Comparison of ENCODE assay signal across 1 cellular context in the genomic region with DNA sequence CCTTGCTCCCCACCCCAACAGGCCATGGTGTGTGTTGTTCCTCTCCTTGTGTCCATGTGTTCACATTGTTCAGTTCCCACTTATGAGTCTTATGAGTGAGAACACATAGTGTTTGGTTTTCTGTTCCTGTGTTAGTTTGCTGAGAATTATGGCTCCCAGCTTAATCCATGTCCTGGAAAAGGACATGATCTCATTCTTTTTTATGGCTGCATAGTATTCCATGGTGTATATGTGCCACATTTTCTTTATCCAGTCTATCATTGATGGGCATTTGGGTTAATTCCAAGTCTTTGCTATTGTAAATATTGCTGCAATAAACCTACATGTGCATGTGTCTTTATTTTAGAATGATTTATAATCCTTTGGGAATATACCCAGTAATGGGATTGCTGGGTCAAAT. TPM values are rescaled to one million over a fixed set of nuclear protein-coding genes. Genes with fewer than 3 reads are reported as not detected.
"Had no signal": no experiment of that assay in that cellular context is flagged by ENCODE, and none has a peak within 500 bp of the region (broad histone marks: within the 10 kb centered on the region; RNA-seq: fewer than 3 reads in every experiment).

No MANE protein-coding gene starts in this region.

RNA-seq across cellular contexts. Expression of gene TSHZ2, which starts 5.6 kb away (rescaled TPM):
- total RNA-seq: G401 had no signal
